In genomic region chr2:74653985-74654882, GRCh38 we compare ENCODE assay signal across 8 cellular contexts. TPM values are rescaled to one million over a fixed set of nuclear protein-coding genes. Genes with fewer than 3 reads are reported as not detected.
DNase-seq lines count a peak whose midpoint lies in the region; ATAC-seq and FAIRE-seq lines count a peak whose summit lies in the region.

A gene with protein sequence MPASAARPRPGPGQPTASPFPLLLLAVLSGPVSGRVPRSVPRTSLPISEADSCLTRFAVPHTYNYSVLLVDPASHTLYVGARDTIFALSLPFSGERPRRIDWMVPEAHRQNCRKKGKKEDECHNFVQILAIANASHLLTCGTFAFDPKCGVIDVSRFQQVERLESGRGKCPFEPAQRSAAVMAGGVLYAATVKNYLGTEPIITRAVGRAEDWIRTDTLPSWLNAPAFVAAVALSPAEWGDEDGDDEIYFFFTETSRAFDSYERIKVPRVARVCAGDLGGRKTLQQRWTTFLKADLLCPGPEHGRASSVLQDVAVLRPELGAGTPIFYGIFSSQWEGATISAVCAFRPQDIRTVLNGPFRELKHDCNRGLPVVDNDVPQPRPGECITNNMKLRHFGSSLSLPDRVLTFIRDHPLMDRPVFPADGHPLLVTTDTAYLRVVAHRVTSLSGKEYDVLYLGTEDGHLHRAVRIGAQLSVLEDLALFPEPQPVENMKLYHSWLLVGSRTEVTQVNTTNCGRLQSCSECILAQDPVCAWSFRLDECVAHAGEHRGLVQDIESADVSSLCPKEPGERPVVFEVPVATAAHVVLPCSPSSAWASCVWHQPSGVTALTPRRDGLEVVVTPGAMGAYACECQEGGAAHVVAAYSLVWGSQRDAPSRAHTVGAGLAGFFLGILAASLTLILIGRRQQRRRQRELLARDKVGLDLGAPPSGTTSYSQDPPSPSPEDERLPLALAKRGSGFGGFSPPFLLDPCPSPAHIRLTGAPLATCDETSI (plus strand): TSS chr2:74654247. CDS start chr2:74654377, 130 bp downstream.

- H3K27me3 ChIP-seq in naive thymus-derived CD4-positive, alpha-beta T cell (ENCODE audit: control insufficient read depth in 2 of 2, insufficient read depth in 2 of 2, low read length in 2 of 2) = no peaks in the 10 kb centered on the region

- H3K9me3 ChIP-seq in KOPT-K1 (ENCODE audit: insufficient read depth, low read length, poor library complexity, severe bottlenecking) = no peaks in the 10 kb centered on the region
- no peaks in the 10 kb centered on the region for H3K9me3 ChIP-seq in naive thymus-derived CD4-positive, alpha-beta T cell (ENCODE audit: control insufficient read depth in 2 of 3, low read length in 3 of 3)

- peak within 1 kb of the TSS; percentile 86 for H3K4me3 ChIP-seq in naive thymus-derived CD4-positive, alpha-beta T cell (ENCODE audit: low read length)

- peaks cover 6 to 8% of the 10 kb centered on the region in 2 donors for H3K4me1 ChIP-seq in naive thymus-derived CD4-positive, alpha-beta T cell (ENCODE audit: control insufficient read depth in 2 of 2, insufficient read depth in 2 of 2, low read length in 2 of 2)

- DNase-seq in DMS79 treated with DMSO at 0.1 percent for 48 hours (lab: John Stamatoyannopoulos, UW) (peak; percentile 97), RCC 7860 (ENCODE audit: low spot score) (peak; percentile 91), fibroblast of gingiva (ENCODE audit: low read depth) (peak; percentile 87)
- DNase-seq in activated T-helper 1 cell treated with anti-CD3 and anti-CD28 coated beads, Interleukin-12 subunit alpha, Interleukin-12 subunit beta, Interleukin-2, Interleukin-4 antibody, amounts not matched to agents 30 ng/mL and 10 ng/mL and 1 ng/mL, durations not matched to agents 14 hours and 24 hours and 36 hours (ENCODE audit: low spot score) = peak; percentile 92
- DNase-seq in naive thymus-derived CD4-positive, alpha-beta T cell = peak; percentile 85 to 95 (median 92)

- H3K9me3 Mint-ChIP-seq in activated T-helper 1 cell treated with anti-CD3 and anti-CD28 coated beads, Interleukin-12 subunit alpha, Interleukin-12 subunit beta, Interleukin-2, Interleukin-4 antibody, amounts not matched to agents 30 ng/mL and 10 ng/mL and 1 ng/mL, durations not matched to agents 14 hours and 24 hours and 36 hours = no peaks in the 10 kb centered on the region
- H3K9me3 Mint-ChIP-seq in naive thymus-derived CD4-positive, alpha-beta T cell = no peaks in the 10 kb centered on the region
- H3K9me3 Mint-ChIP-seq in stimulated activated memory B cell treated with anti-CD40 and anti-IgM and Interleukin-4, amounts not matched to agents 10 μg/mL and 1 μg/mL and 100 μg/mL, for 72 hours = no peaks in the 10 kb centered on the region

- intact Hi-C loops in activated T-helper 1 cell treated with anti-CD3 and anti-CD28 coated beads, Interleukin-12 subunit alpha, Interleukin-12 subunit beta, Interleukin-2, Interleukin-4 antibody, amounts not matched to agents 30 ng/mL and 10 ng/mL and 1 ng/mL, durations not matched to agents 14 hours and 24 hours and 36 hours (cut with micrococcal nuclease) = loop anchor here (1.0 to 10.0 kb wide), 15 partner anchors 61 to 1479 kb away; partner anchors contain the start of genes AUP1, C2orf81, DOK1 and EGR4
- intact Hi-C loops in naive thymus-derived CD4-positive, alpha-beta T cell (cut with micrococcal nuclease) = loop anchor here (1.0 to 10.0 kb wide), 15 partner anchors 100 to 1582 kb away; partner anchors contain the start of genes DOK1 (in 2 of the 2), INO80B (in 2 of the 2), TPRKB (in 2 of the 2) and WBP1 (in 2 of the 2)

- H3K4me3 Mint-ChIP-seq in activated T-helper 1 cell treated with anti-CD3 and anti-CD28 coated beads, Interleukin-12 subunit alpha, Interleukin-12 subunit beta, Interleukin-2, Interleukin-4 antibody, amounts not matched to agents 30 ng/mL and 10 ng/mL and 1 ng/mL, durations not matched to agents 14 hours and 24 hours and 36 hours = peak within 1 kb of the TSS; percentile 89
- H3K4me3 Mint-ChIP-seq in naive thymus-derived CD4-positive, alpha-beta T cell = peak within 1 kb of the TSS; percentile 82 to 97 (median 90)
- H3K4me3 Mint-ChIP-seq in stimulated activated memory B cell treated with anti-CD40 and anti-IgM and Interleukin-4, amounts not matched to agents 10 μg/mL and 1 μg/mL and 100 μg/mL, for 72 hours = peak within 1 kb of the TSS; percentile 77

- H3K27me3 Mint-ChIP-seq in activated T-helper 1 cell treated with anti-CD3 and anti-CD28 coated beads, Interleukin-12 subunit alpha, Interleukin-12 subunit beta, Interleukin-2, Interleukin-4 antibody, amounts not matched to agents 30 ng/mL and 10 ng/mL and 1 ng/mL, durations not matched to agents 14 hours and 24 hours and 36 hours (ENCODE audit: insufficient read depth) = peaks cover 37% of the 10 kb centered on the region
- H3K27me3 Mint-ChIP-seq in naive thymus-derived CD4-positive, alpha-beta T cell = peaks cover 3 to 21% (median 5%) of the 10 kb centered on the region in 5 donors
- peaks cover 4% of the 10 kb centered on the region for H3K27me3 Mint-ChIP-seq in stimulated activated memory B cell treated with anti-CD40 and anti-IgM and Interleukin-4, amounts not matched to agents 10 μg/mL and 1 μg/mL and 100 μg/mL, for 72 hours

- H3K27ac Mint-ChIP-seq in activated T-helper 1 cell treated with anti-CD3 and anti-CD28 coated beads, Interleukin-12 subunit alpha, Interleukin-12 subunit beta, Interleukin-2, Interleukin-4 antibody, amounts not matched to agents 30 ng/mL and 10 ng/mL and 1 ng/mL, durations not matched to agents 14 hours and 24 hours and 36 hours = peak within 1 kb of the TSS; percentile 4
- peak within 1 kb of the TSS in 8 of 9 donors; percentile 59 to 96 (median 85) for H3K27ac Mint-ChIP-seq in naive thymus-derived CD4-positive, alpha-beta T cell
- H3K27ac Mint-ChIP-seq in stimulated activated memory B cell treated with anti-CD40 and anti-IgM and Interleukin-4, amounts not matched to agents 10 μg/mL and 1 μg/mL and 100 μg/mL, for 72 hours = peak within 1 kb of the TSS; percentile 61

- peak within 1 kb of the TSS; percentile 14 for H3K27ac ChIP-seq in KOPT-K1 (ENCODE audit: low read depth, low read length, poor library complexity, severe bottlenecking)
- H3K27ac ChIP-seq in naive thymus-derived CD4-positive, alpha-beta T cell (ENCODE audit: low read depth, low read length) = peak within 1 kb of the TSS; percentile 75

- ATAC-seq in GM21825 (IDR thresholded peaks at IDR 0.05; ENCODE audit: unreplicated experiment) = peak; percentile 100
- peak; percentile 100 for ATAC-seq in naive thymus-derived CD4-positive, alpha-beta T cell
- ATAC-seq in stimulated activated memory B cell treated with anti-CD40 and anti-IgM and Interleukin-4, amounts not matched to agents 10 μg/mL and 1 μg/mL and 100 μg/mL, for 72 hours = peak; percentile 100

- POLR2A ChIA-PET in naive thymus-derived CD4-positive, alpha-beta T cell (lab: Charles Lee) = interaction anchor here (0.6 kb wide), 3 partner anchors 47 to 346 kb away, joined by 3 to 5 read pairs (median 3); no protein-coding TSS in a partner anchor

- H3K36me3 ChIP-seq in KOPT-K1 (ENCODE audit: insufficient read depth, low read length) = no peaks in the 10 kb centered on the region
- H3K36me3 ChIP-seq in naive thymus-derived CD4-positive, alpha-beta T cell (ENCODE audit: control insufficient read depth in 2 of 3, insufficient read depth in 3 of 3, low read length in 3 of 3) = peaks cover 0 to 21% (median 0%) of the 10 kb centered on the region in 3 experiments

- H3K4me1 Mint-ChIP-seq in activated T-helper 1 cell treated with anti-CD3 and anti-CD28 coated beads, Interleukin-12 subunit alpha, Interleukin-12 subunit beta, Interleukin-2, Interleukin-4 antibody, amounts not matched to agents 30 ng/mL and 10 ng/mL and 1 ng/mL, durations not matched to agents 14 hours and 24 hours and 36 hours (ENCODE audit: low read depth) = peaks cover 12% of the 10 kb centered on the region
- H3K4me1 Mint-ChIP-seq in naive thymus-derived CD4-positive, alpha-beta T cell = peaks cover 12 to 34% (median 23%) of the 10 kb centered on the region in 7 donors
- peaks cover 14% of the 10 kb centered on the region for H3K4me1 Mint-ChIP-seq in stimulated activated memory B cell treated with anti-CD40 and anti-IgM and Interleukin-4, amounts not matched to agents 10 μg/mL and 1 μg/mL and 100 μg/mL, for 72 hours

- FAIRE-seq in RCC 7860 (lab: Jason Lieb, UNC) = peak; percentile 84

- CTCF ChIA-PET in naive thymus-derived CD4-positive, alpha-beta T cell (lab: Charles Lee) = interaction anchor here (1.1 to 1.6 kb wide), 2 partner anchors 222 to 236 kb away, joined by 4 to 6 read pairs; no protein-coding TSS in a partner anchor

- peaks cover 6% of the 10 kb centered on the region for H3K36me3 Mint-ChIP-seq in activated T-helper 1 cell treated with anti-CD3 and anti-CD28 coated beads, Interleukin-12 subunit alpha, Interleukin-12 subunit beta, Interleukin-2, Interleukin-4 antibody, amounts not matched to agents 30 ng/mL and 10 ng/mL and 1 ng/mL, durations not matched to agents 14 hours and 24 hours and 36 hours (ENCODE audit: low read depth)
- H3K36me3 Mint-ChIP-seq in naive thymus-derived CD4-positive, alpha-beta T cell = peaks cover 5 to 19% (median 9%) of the 10 kb centered on the region in 5 donors
- peaks cover 6% of the 10 kb centered on the region for H3K36me3 Mint-ChIP-seq in stimulated activated memory B cell treated with anti-CD40 and anti-IgM and Interleukin-4, amounts not matched to agents 10 μg/mL and 1 μg/mL and 100 μg/mL, for 72 hours

RNA-seq across cellular contexts. Expression of the gene that starts here (rescaled TPM):
- total RNA-seq in activated T-helper 1 cell treated with anti-CD3 and anti-CD28 coated beads, Interleukin-12 subunit alpha, Interleukin-12 subunit beta, Interleukin-2, Interleukin-4 antibody, amounts not matched to agents 30 ng/mL and 10 ng/mL and 1 ng/mL, durations not matched to agents 14 hours and 24 hours and 36 hours = 2.4 and 3.2 TPM in 2 replicates
- total RNA-seq in naive thymus-derived CD4-positive, alpha-beta T cell = 10 to 100 TPM in 3 of 5 experiments, 1 to 10 TPM in 2; 5.7 to 23.6 (median 11.0) TPM
- 1 to 10 TPM; 6.9 to 8.6 TPM for polyA plus RNA-seq in naive thymus-derived CD4-positive, alpha-beta T cell

Comparison
In these comparisons a context has a peak if more than half of its experiments do, and no peak if none do; other contexts are left out.
1. Peak in every context shown above with its lines: DNase-seq, ATAC-seq, H3K4me3 ChIP-seq and H3K27ac ChIP-seq.
2. H3K27ac Mint-ChIP-seq: peak in every context shown above with its lines; median percentile 85 in naive thymus-derived CD4-positive, alpha-beta T cell; 61 in stimulated activated memory B cell treated with anti-CD40 and anti-IgM and Interleukin-4, amounts not matched to agents 10 μg/mL and 1 μg/mL and 100 μg/mL, for 72 hours; 4 in activated T-helper 1 cell treated with anti-CD3 and anti-CD28 coated beads, Interleukin-12 subunit alpha, Interleukin-12 subunit beta, Interleukin-2, Interleukin-4 antibody, amounts not matched to agents 30 ng/mL and 10 ng/mL and 1 ng/mL, durations not matched to agents 14 hours and 24 hours and 36 hours.